ENCODE assay signal across 22 cellular contexts in the genomic region with DNA sequence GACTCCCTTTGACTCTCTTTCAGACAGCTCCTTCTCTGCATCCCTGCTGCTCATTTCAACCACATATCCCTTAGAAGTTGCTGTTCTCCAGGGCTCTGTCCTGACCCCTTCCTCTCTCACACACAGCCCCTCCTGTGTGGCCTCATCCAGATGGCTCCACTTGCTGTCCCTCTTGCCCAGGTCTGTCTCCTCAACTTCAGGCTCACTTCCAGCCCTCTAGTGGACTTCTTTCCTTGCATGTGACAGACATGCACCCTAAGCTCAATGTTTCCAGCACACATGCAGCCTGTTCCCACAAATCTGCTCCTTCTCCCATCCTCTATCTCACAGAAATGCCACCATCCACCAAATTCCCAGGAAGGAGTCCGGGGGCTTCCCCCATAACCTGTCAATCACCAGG. TPM values are rescaled to one million over a fixed set of nuclear protein-coding genes. Genes with fewer than 3 reads are reported as not detected.
DNase-seq lines count a peak whose midpoint lies in the region; ATAC-seq and TF ChIP-seq lines count a peak whose summit lies in the region.
"Had no signal": no experiment of that assay in that cellular context is flagged by ENCODE, and none has a peak within 500 bp of the region (broad histone marks: within the 10 kb centered on the region; RNA-seq: fewer than 3 reads in every experiment).

No MANE protein-coding gene starts in this region.

- H3K4me1 Mint-ChIP-seq in activated CD4-positive, alpha-beta T cell treated with anti-CD3 and anti-CD28 coated beads, Interleukin-2, amount 10 ng/mL, durations not matched to agents 24 days and 14 days = peaks cover 1% of the 10 kb centered on the region
- peaks cover 6% of the 10 kb centered on the region for H3K4me1 Mint-ChIP-seq in activated CD4-positive, alpha-beta T cell treated with anti-CD3 and anti-CD28 coated beads for 36 hours

- no peaks in the 10 kb centered on the region for H3K9me3 Mint-ChIP-seq in activated CD4-positive, alpha-beta T cell treated with anti-CD3 and anti-CD28 coated beads, Interleukin-2, amount 10 ng/mL, durations not matched to agents 24 days and 14 days
- H3K9me3 Mint-ChIP-seq in activated CD4-positive, alpha-beta T cell treated with anti-CD3 and anti-CD28 coated beads for 36 hours (ENCODE audit: low read depth) = no peaks in the 10 kb centered on the region
- H3K9me3 Mint-ChIP-seq: CD4-positive, alpha-beta memory T cell had no signal

- POLR2A ChIA-PET in activated CD4-positive, alpha-beta T cell treated with anti-CD3 and anti-CD28 coated beads for 36 hours (lab: Charles Lee) = no interaction called here

- DNase-seq in activated CD4-positive, alpha-beta T cell treated with anti-CD3 and anti-CD28 coated beads, Interleukin-2, amount 10 ng/mL, durations not matched to agents 24 days and 14 days = peak; percentile 50
- DNase-seq in activated CD4-positive, alpha-beta T cell treated with anti-CD3 and anti-CD28 coated beads for 36 hours = no peak
- DNase-seq in WERI-Rb-1 (no peak), cerebellar cortex (ENCODE audit: low spot score) (peak; percentile 9), retinal pigment epithelial cell (ENCODE audit: low read depth) (no peak), T-helper 9 cell (no peak), SW480 (ENCODE audit: low spot score) (no peak)
- DNase-seq in stimulated activated CD4-positive, alpha-beta T cell treated with anti-CD3 and anti-CD28 coated beads, Interleukin-4, amount 100 ng/mL, for 1 hour = no peak
- DNase-seq: CD4-positive, alpha-beta memory T cell; DMS153; GDM1; GM23248; NCI-H1436; NCI-H2029 treated with DMSO at 0.1 percent for 48 hours; NCI-H2171; NCI-H446 treated with DMSO at 0.1 percent for 48 hours; NK-92 treated with Interleukin-12 subunit alpha and Interleukin-12 subunit beta, amount 100 ng/mL, for 24 hours; Peyer's patch; Right ventricle myocardium superior had no signal

- CTCF ChIA-PET in activated CD4-positive, alpha-beta T cell treated with anti-CD3 and anti-CD28 coated beads for 36 hours (lab: Charles Lee) = interaction anchor here (0.9 to 2.5 kb wide), 2 partner anchors 9 to 39 kb away, joined by 4 to 9 read pairs; a partner anchor contains a TSS

- TF ChIP-seq CTCF in WERI-Rb-1 (IDR thresholded peaks at IDR 0.05; ENCODE audit: low read depth, low read length) (0 out of 2 replicates have a peak, but pooled peaks have one; percentile 22), retinal pigment epithelial cell (conservative IDR thresholded peaks at IDR 0.05; ENCODE audit: low read depth, low read length) (peak; percentile 20)

- no peak for ATAC-seq in activated CD4-positive, alpha-beta T cell treated with anti-CD3 and anti-CD28 coated beads for 36 hours

- no peak overlapping the region for H3K4me3 Mint-ChIP-seq in activated CD4-positive, alpha-beta T cell treated with anti-CD3 and anti-CD28 coated beads, Interleukin-2, amount 10 ng/mL, durations not matched to agents 24 days and 14 days
- no peak overlapping the region for H3K4me3 Mint-ChIP-seq in activated CD4-positive, alpha-beta T cell treated with anti-CD3 and anti-CD28 coated beads for 36 hours
- H3K4me3 Mint-ChIP-seq: CD4-positive, alpha-beta memory T cell had no signal

- no peaks in the 10 kb centered on the region for H3K36me3 ChIP-seq in WERI-Rb-1
- H3K36me3 ChIP-seq: BLaER1, Peyer's patch had no signal

- H3K27ac ChIP-seq in WERI-Rb-1 = no peak overlapping the region
- H3K27ac ChIP-seq: BLaER1, GM23248, KMS-11, Peyer's patch, SK-N-MC had no signal

- H3K36me3 Mint-ChIP-seq in activated CD4-positive, alpha-beta T cell treated with anti-CD3 and anti-CD28 coated beads, Interleukin-2, amount 10 ng/mL, durations not matched to agents 24 days and 14 days (ENCODE audit: low read depth) = no peaks in the 10 kb centered on the region
- no peaks in the 10 kb centered on the region for H3K36me3 Mint-ChIP-seq in activated CD4-positive, alpha-beta T cell treated with anti-CD3 and anti-CD28 coated beads for 36 hours (ENCODE audit: low read depth)
- H3K36me3 Mint-ChIP-seq: CD4-positive, alpha-beta memory T cell had no signal

- no peaks in the 10 kb centered on the region for H3K9me3 ChIP-seq in WERI-Rb-1 (ENCODE audit: severe bottlenecking)
- H3K9me3 ChIP-seq: BLaER1, Peyer's patch had no signal

- intact Hi-C loops in activated CD4-positive, alpha-beta T cell treated with anti-CD3 and anti-CD28 coated beads, Interleukin-2, amount 10 ng/mL, durations not matched to agents 24 days and 14 days (cut with micrococcal nuclease) = no loop called here
- intact Hi-C loops in activated CD4-positive, alpha-beta T cell treated with anti-CD3 and anti-CD28 coated beads for 36 hours (cut with DNase I, micrococcal nuclease) = no loop called here

- H3K4me3 ChIP-seq in WERI-Rb-1 (ENCODE audit: low read depth, low read length) (no peak overlapping the region), retinal pigment epithelial cell (ENCODE audit: low read length) (no peak overlapping the region)
- H3K4me3 ChIP-seq: BLaER1, GM23248, Peyer's patch, SK-N-MC had no signal

- no peaks in the 10 kb centered on the region for H3K27me3 ChIP-seq in WERI-Rb-1 (ENCODE audit: insufficient read depth, low read depth, severe bottlenecking)
- H3K27me3 ChIP-seq: BLaER1, Peyer's patch had no signal

- H3K27ac Mint-ChIP-seq in activated CD4-positive, alpha-beta T cell treated with anti-CD3 and anti-CD28 coated beads, Interleukin-2, amount 10 ng/mL, durations not matched to agents 24 days and 14 days = no peak overlapping the region
- H3K27ac Mint-ChIP-seq in activated CD4-positive, alpha-beta T cell treated with anti-CD3 and anti-CD28 coated beads for 36 hours = no peak overlapping the region
- H3K27ac Mint-ChIP-seq: CD4-positive, alpha-beta memory T cell had no signal

- peaks cover 26% of the 10 kb centered on the region for H3K27me3 Mint-ChIP-seq in activated CD4-positive, alpha-beta T cell treated with anti-CD3 and anti-CD28 coated beads, Interleukin-2, amount 10 ng/mL, durations not matched to agents 24 days and 14 days
- H3K27me3 Mint-ChIP-seq in activated CD4-positive, alpha-beta T cell treated with anti-CD3 and anti-CD28 coated beads for 36 hours = peaks cover 15% of the 10 kb centered on the region

RNA-seq across cellular contexts. Expression of a gene that starts 9.0 kb away (rescaled TPM):
- total RNA-seq in activated CD4-positive, alpha-beta T cell treated with anti-CD3 and anti-CD28 coated beads, Interleukin-2, amount 10 ng/mL, durations not matched to agents 24 days and 14 days = 70.6 and 76.8 TPM in 2 replicates
- 10 to 100 TPM; 45.2 to 72.4 TPM for total RNA-seq in activated CD4-positive, alpha-beta T cell treated with anti-CD3 and anti-CD28 coated beads for 36 hours

Comparison
In these comparisons a context has a peak if more than half of its experiments do, and no peak if none do; other contexts are left out.
1. DNase-seq: peak in activated CD4-positive, alpha-beta T cell treated with anti-CD3 and anti-CD28 coated beads, Interleukin-2, amount 10 ng/mL, durations not matched to agents 24 days and 14 days (single experiment) and cerebellar cortex (single experiment); none in activated CD4-positive, alpha-beta T cell treated with anti-CD3 and anti-CD28 coated beads for 36 hours (single experiment), WERI-Rb-1 (single experiment), retinal pigment epithelial cell (single experiment), stimulated activated CD4-positive, alpha-beta T cell treated with anti-CD3 and anti-CD28 coated beads, Interleukin-4, amount 100 ng/mL, for 1 hour (single experiment), T-helper 9 cell (single experiment) and SW480 (single experiment).